ENCODE assay signal across 13 cellular contexts in genomic region chr17:2190014-2190413, GRCh38.
DNase-seq lines count a peak whose midpoint lies in the region; ATAC-seq and TF ChIP-seq lines count a peak whose summit lies in the region.
"Had no signal": no experiment of that assay in that cellular context is flagged by ENCODE, and none has a peak within 500 bp of the region (broad histone marks: within the 10 kb centered on the region; RNA-seq: fewer than 3 reads in every experiment).

No MANE protein-coding gene starts in this region.

- TF ChIP-seq EP300 in sigmoid colon (IDR thresholded peaks at IDR 0.05), result no peak

- intact Hi-C loops in Right ventricle myocardium superior (cut with DNase I), result no loop called here
- intact Hi-C loops in sigmoid colon (cut with DNase I), result no loop called here

- WGBS in sigmoid colon, 2 donors, result 50 to 73% methylated on average over 4 of the region's 4 CpGs

- peak; percentile 43 for DNase-seq in AG20443 (ENCODE audit: low spot score)
- DNase-seq in MG63, result peak; percentile 45
- no peak for DNase-seq in Right ventricle myocardium superior
- DNase-seq in sigmoid colon, result no peak
- no peak for DNase-seq in effector memory CD4-positive, alpha-beta T cell
- no peak for DNase-seq in midbrain (lab: John Stamatoyannopoulos, UW)
- DNase-seq in mesenteric fat pad (ENCODE audit: low spot score), result no peak
- DNase-seq: activated CD4-positive, alpha-beta T cell treated with anti-CD3 and anti-CD28 coated beads for 4 hours; central memory CD4-positive, alpha-beta T cell; NCI-H1105 treated with DMSO at 0.1 percent for 48 hours; NCI-H748 treated with DMSO at 0.1 percent for 48 hours; trophoblast cell had no signal

- TF ChIP-seq CTCF in sigmoid colon (IDR thresholded peaks at IDR 0.05), result no peak

- H3K4me3 ChIP-seq in MG63, result no peak overlapping the region
- H3K4me3 ChIP-seq in sigmoid colon, result no peak overlapping the region
- no peak overlapping the region for H3K4me3 ChIP-seq in effector memory CD4-positive, alpha-beta T cell (ENCODE audit: insufficient read depth, low read depth, low read length, poor library complexity, severe bottlenecking)

- peak; percentile 21 for ATAC-seq in Right ventricle myocardium superior (ENCODE audit: poor library complexity)
- no peak for ATAC-seq in GM18909 (IDR thresholded peaks at IDR 0.05; ENCODE audit: poor library complexity, unreplicated experiment)

- TF ChIP-seq POLR2A in sigmoid colon (IDR thresholded peaks at IDR 0.05), result no peak

- peaks cover 0 to 41% (median 28%) of the 10 kb centered on the region in 4 donors for H3K4me1 ChIP-seq in sigmoid colon
- peaks cover 13% of the 10 kb centered on the region for H3K4me1 ChIP-seq in effector memory CD4-positive, alpha-beta T cell (ENCODE audit: control insufficient read depth, insufficient read depth, low read length, poor library complexity, severe bottlenecking)

- no peaks in the 10 kb centered on the region for H3K9me3 ChIP-seq in MG63
- no peaks in the 10 kb centered on the region for H3K9me3 ChIP-seq in sigmoid colon
- H3K9me3 ChIP-seq in effector memory CD4-positive, alpha-beta T cell (ENCODE audit: control insufficient read depth, low read length), result no peaks in the 10 kb centered on the region

- no peaks in the 10 kb centered on the region for H3K27me3 ChIP-seq in MG63
- H3K27me3 ChIP-seq in sigmoid colon, result no peaks in the 10 kb centered on the region
- no peaks in the 10 kb centered on the region for H3K27me3 ChIP-seq in effector memory CD4-positive, alpha-beta T cell (replicated peaks; ENCODE audit: control insufficient read depth, insufficient read depth, low read length, poor library complexity, severe bottlenecking)

- H3K36me3 ChIP-seq in MG63, result peaks cover 14% of the 10 kb centered on the region; the same call in 1 of the 2 replicates
- H3K36me3 ChIP-seq in sigmoid colon, result peaks cover 0 to 34% (median 14%) of the 10 kb centered on the region in 4 donors
- peaks cover 32% of the 10 kb centered on the region for H3K36me3 ChIP-seq in effector memory CD4-positive, alpha-beta T cell (ENCODE audit: control insufficient read depth, insufficient read depth, low read length)

- H3K27ac ChIP-seq in sigmoid colon, result peak overlapping the region in 3 of 4 donors; percentile 33 to 49 (median 36)
- no peak overlapping the region for H3K27ac ChIP-seq in effector memory CD4-positive, alpha-beta T cell (ENCODE audit: insufficient read depth, low read length, poor library complexity, severe bottlenecking)

Comparison
In these comparisons a context has a peak if more than half of its experiments do, and no peak if none do; other contexts are left out.
1. DNase-seq: peak in AG20443 (single experiment) and MG63 (single experiment); none in Right ventricle myocardium superior (single experiment), sigmoid colon (single experiment), effector memory CD4-positive, alpha-beta T cell (0 of 3), midbrain (single experiment) and mesenteric fat pad (single experiment).